Comparison of ENCODE assay signal across 8 cellular contexts in the genomic region with DNA sequence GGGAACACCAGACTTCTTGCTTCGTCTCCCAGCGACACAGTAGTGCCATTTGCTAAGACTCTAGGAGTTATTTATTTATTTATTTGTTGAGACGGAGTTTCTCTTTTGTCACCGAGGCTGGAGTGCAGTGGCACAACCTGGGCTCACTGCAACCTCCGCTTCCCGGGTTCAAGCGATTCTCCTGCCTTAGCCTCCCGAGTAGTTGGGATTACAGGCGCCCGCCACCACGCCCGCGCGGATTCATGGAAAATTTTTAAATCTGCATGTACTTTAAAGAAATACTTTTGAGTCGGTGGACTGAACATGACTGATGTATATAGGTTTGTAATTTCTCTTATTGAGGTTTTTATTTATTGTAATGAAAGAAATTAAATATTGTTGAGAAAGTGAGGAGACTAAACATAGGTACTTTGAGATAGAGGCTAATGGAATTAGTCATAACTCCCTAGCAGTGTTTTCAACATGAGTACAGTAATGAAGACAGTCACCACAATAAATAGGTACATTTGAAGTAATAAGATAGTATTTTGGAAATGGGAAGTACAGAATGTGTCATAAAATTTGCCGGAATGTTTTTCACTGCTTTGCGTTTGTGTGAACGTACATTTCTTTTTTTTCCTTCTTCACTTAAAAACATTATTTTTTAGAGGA. TPM values are rescaled to one million over a fixed set of nuclear protein-coding genes. Genes with fewer than 3 reads are reported as not detected.
DNase-seq lines count a peak whose midpoint lies in the region; ATAC-seq and TF ChIP-seq lines count a peak whose summit lies in the region.

No MANE protein-coding gene starts in this region.

- H3K27ac ChIP-seq in OCI-LY7 (ENCODE audit: low read depth, low read length, poor library complexity, severe bottlenecking) (peak overlapping the region; percentile 76), ovary (no peak overlapping the region)

- CTCF ChIA-PET in OCI-LY7 (lab: Charles Lee; ENCODE audit: unreplicated experiment): no interaction called here

- H3K4me3 ChIP-seq in GM06990 (replicated peaks; ENCODE audit: low read depth, low read length): peak overlapping the region; percentile 97
- H3K4me3 ChIP-seq in OCI-LY7 (ENCODE audit: low read depth, low read length, poor library complexity, severe bottlenecking): peak overlapping the region; percentile 97
- H3K4me3 ChIP-seq in epithelial cell of proximal tubule (ENCODE audit: low read depth, low read length): peak overlapping the region; percentile 76
- H3K4me3 ChIP-seq in ovary: peak overlapping the region; percentile 93

- peaks cover 39% of the 10 kb centered on the region for H3K79me2 ChIP-seq in OCI-LY7 (ENCODE audit: insufficient read depth, low read depth, low read length)

- POLR2A ChIA-PET in OCI-LY7 (lab: Charles Lee): interaction anchor here (0.6 kb wide), 1 partner anchor 15 kb away, joined by 3 read pairs; no protein-coding TSS in a partner anchor

- TF ChIP-seq CTCF in GM06990 (IDR thresholded peaks at IDR 0.05; ENCODE audit: insufficient read depth, low read length, poor library complexity, severe bottlenecking): no peak
- TF ChIP-seq CTCF in OCI-LY7 (conservative IDR thresholded peaks at IDR 0.05; ENCODE audit: low read length): no peak
- no peak for TF ChIP-seq CTCF in epithelial cell of proximal tubule (conservative IDR thresholded peaks at IDR 0.05; ENCODE audit: low read depth, low read length)
- no peak for TF ChIP-seq CTCF in ovary (IDR thresholded peaks at IDR 0.05)

- H3K9me3 ChIP-seq in OCI-LY7 (ENCODE audit: low read length) (peaks cover 4% of the 10 kb centered on the region; the same call in 1 of the 2 replicates), ovary (no peaks in the 10 kb centered on the region)

- DNase-seq in GM06990 (ENCODE audit: extremely low read depth, insufficient read length): peak; percentile 20
- no peak for DNase-seq in OCI-LY7 (ENCODE audit: low spot score)
- no peak for DNase-seq in epithelial cell of proximal tubule (ENCODE audit: low read depth)
- DNase-seq in ovary: no peak
- no peak for DNase-seq in NCI-H345 (lab: John Stamatoyannopoulos, UW)

- ATAC-seq in GM21367 (IDR thresholded peaks at IDR 0.05; ENCODE audit: unreplicated experiment): no peak
- no peak for ATAC-seq in HG02973 (IDR thresholded peaks at IDR 0.05; ENCODE audit: unreplicated experiment)
- ATAC-seq in activated CD4-positive, CD25-positive, alpha-beta regulatory T cell treated with anti-CD3 and anti-CD28 coated beads, Interleukin-2, amount 50 U/mL, for 24 hours: no peak

- H3K27me3 ChIP-seq in GM06990 (replicated peaks; ENCODE audit: control insufficient read depth, insufficient read depth, low read length): no peaks in the 10 kb centered on the region
- H3K27me3 ChIP-seq in ovary: no peaks in the 10 kb centered on the region

- TSS peak; percentile 54 for BruUV-seq in OCI-LY7 (replicated peaks; lab: Mats Ljungman, UMichigan)

- intact Hi-C loops in OCI-LY7 (cut with micrococcal nuclease; ENCODE audit: unreplicated experiment) (no loop called here), ovary (cut with DNase I) (no loop called here)

- H4K20me1 ChIP-seq in OCI-LY7 (ENCODE audit: insufficient read depth, low read length): 0 out of 2 replicates have a peak, but pooled peaks cover 8% of the 10 kb centered on the region

- no peaks in the 10 kb centered on the region; the same call in 1 of the 2 replicates for H3K36me3 ChIP-seq in GM06990 (ENCODE audit: control insufficient read depth, insufficient read depth, low read length)
- peaks cover 5% of the 10 kb centered on the region for H3K36me3 ChIP-seq in OCI-LY7 (ENCODE audit: insufficient read depth, low read length)
- no peaks in the 10 kb centered on the region for H3K36me3 ChIP-seq in ovary

- H3K4me1 ChIP-seq in OCI-LY7 (ENCODE audit: insufficient read depth, low read length, poor library complexity, severe bottlenecking) (peaks cover 8% of the 10 kb centered on the region), ovary (ENCODE audit: insufficient read depth) (peaks cover 2% of the 10 kb centered on the region)

- H2AFZ ChIP-seq in OCI-LY7 (ENCODE audit: low read length): peak overlapping the region; percentile 84; the same call in 1 of the 2 replicates

- TF ChIP-seq POLR2A in ovary (IDR thresholded peaks at IDR 0.05): no peak

- WGBS in ovary, 3 donors: 41 to 54% (median 51%) methylated on average over 18 of the region's 18 CpGs

- H3K4me2 ChIP-seq in OCI-LY7 (ENCODE audit: low read length): peak overlapping the region; percentile 79

- no peaks in the 10 kb centered on the region for H3K9me2 ChIP-seq in OCI-LY7 (ENCODE audit: insufficient read depth, low read length)

- no peak for TF ChIP-seq EP300 in ovary (IDR thresholded peaks at IDR 0.05)

RNA-seq across cellular contexts. Expression of a gene that starts 1.0 kb away (rescaled TPM):
- total RNA-seq in OCI-LY7 (2014; rRNA removed; shearing (Covaris generic)): 36.8 and 71.3 TPM in 2 replicates
- 31.9 and 33.2 TPM in 2 replicates for total RNA-seq in OCI-LY7 (2022)
- 52.2 and 61.1 TPM in 2 replicates for total RNA-seq in epithelial cell of proximal tubule
- 10 to 100 TPM; 15.2 to 24.4 (median 18.4) TPM for total RNA-seq in ovary
- polyA plus RNA-seq in ovary: 10 to 100 TPM; 24.8 to 36.8 TPM
